In genomic region chr15:84915011-84915958, GRCh38 we compare ENCODE assay signal across 8 cellular contexts. TPM values are rescaled to one million over a fixed set of nuclear protein-coding genes. Genes with fewer than 3 reads are reported as not detected.
A peak's percentile ranks its signal among the peaks of the same experiment; 100 is the strongest.
DNase-seq lines count a peak whose midpoint lies in the region; ATAC-seq, FAIRE-seq and TF ChIP-seq lines count a peak whose summit lies in the region.

No MANE protein-coding gene starts in this region.

- ATAC-seq in GM19455 (IDR thresholded peaks at IDR 0.05; ENCODE audit: unreplicated experiment), result peak; percentile 91
- peak; percentile 97 for ATAC-seq in HG03442 (IDR thresholded peaks at IDR 0.05; ENCODE audit: unreplicated experiment)
- ATAC-seq in Panc1, result peak; percentile 71

- H3K4me1 Mint-ChIP-seq in Calu3 (ENCODE audit: low read depth, unreplicated experiment), result peaks cover 55% of the 10 kb centered on the region
- H3K4me1 Mint-ChIP-seq in astrocyte (ENCODE audit: low read depth, unreplicated experiment), result peaks cover 29% of the 10 kb centered on the region

- intact Hi-C loops in Calu3 (cut with micrococcal nuclease; ENCODE audit: unreplicated experiment) (no loop called here), Panc1 (cut with micrococcal nuclease; ENCODE audit: unreplicated experiment) (no loop called here)

- no peaks in the 10 kb centered on the region for H3K27me3 Mint-ChIP-seq in Calu3 (ENCODE audit: unreplicated experiment)
- H3K27me3 Mint-ChIP-seq in astrocyte (ENCODE audit: low read depth, unreplicated experiment), result peaks cover 12% of the 10 kb centered on the region

- H3K36me3 ChIP-seq in Panc1 (ENCODE audit: control insufficient read depth, insufficient read depth, low read length) (no peaks in the 10 kb centered on the region), astrocyte (ENCODE audit: insufficient read depth, low read length) (no peaks in the 10 kb centered on the region), kidney epithelial cell (ENCODE audit: control insufficient read depth, insufficient read depth, low read length) (no peaks in the 10 kb centered on the region)

- POLR2A ChIA-PET in Panc1 (lab: Charles Lee), result no interaction called here

- TF ChIP-seq CTCF in Calu3 (IDR thresholded peaks at IDR 0.05; ENCODE audit: unreplicated experiment) (no peak), Panc1 (IDR thresholded peaks at IDR 0.05) (no peak), astrocyte (IDR thresholded peaks at IDR 0.05; ENCODE audit: insufficient read depth, low read depth, low read length) (no peak), kidney epithelial cell (IDR thresholded peaks at IDR 0.05; ENCODE audit: insufficient read depth, low read length, poor library complexity, severe bottlenecking) (no peak)

- CTCF ChIA-PET in Calu3 (lab: Charles Lee), result no interaction called here
- CTCF ChIA-PET in Panc1 (lab: Charles Lee), result no interaction called here

- BruUV-seq in Calu3 (replicated peaks; lab: Mats Ljungman, UMichigan) (TSS peak; percentile 89), Panc1 (replicated peaks; lab: Mats Ljungman, UMichigan) (no TSS peak)

- no peak for FAIRE-seq in astrocyte (lab: Jason Lieb, UNC)

- H3K27ac ChIP-seq in Panc1 (ENCODE audit: low read length) (0 out of 2 replicates have a peak overlapping the region, but pooled peaks have one; percentile 13), astrocyte (ENCODE audit: low read depth, low read length) (peak overlapping the region; percentile 90)

- TF ChIP-seq POLR2A in erythroblast (IDR thresholded peaks at IDR 0.05; ENCODE audit: low read length), result no peak

- peak overlapping the region; percentile 72 for H2AFZ ChIP-seq in astrocyte (ENCODE audit: low read depth, low read length)

- DNase-seq in Calu3 (peak; percentile 97), Panc1 (ENCODE audit: low read depth, low spot score) (no peak), astrocyte (ENCODE audit: low read depth) (peak; percentile 96), kidney epithelial cell (ENCODE audit: low read depth) (peak; percentile 89), erythroblast (lab: John Stamatoyannopoulos, UW) (no peak)
- DNase-seq in stimulated activated CD8-positive, alpha-beta memory T cell treated with anti-CD3 and anti-CD28 coated beads, Interleukin-15, amount 100 ng/mL, for 48 hours (ENCODE audit: low read depth in 2 of 2), result peak; percentile 49 to 50

- peak overlapping the region; percentile 89 for H3K27ac Mint-ChIP-seq in Calu3 (ENCODE audit: unreplicated experiment)
- peak overlapping the region; percentile 97 for H3K27ac Mint-ChIP-seq in astrocyte (ENCODE audit: unreplicated experiment)

- H3K27me3 ChIP-seq in Panc1 (ENCODE audit: control insufficient read depth, insufficient read depth, low read length), result no peaks in the 10 kb centered on the region
- H3K27me3 ChIP-seq in astrocyte (ENCODE audit: insufficient read depth, low read length), result no peaks in the 10 kb centered on the region
- no peaks in the 10 kb centered on the region for H3K27me3 ChIP-seq in kidney epithelial cell (ENCODE audit: control insufficient read depth, insufficient read depth, low read length)

- peak overlapping the region; percentile 60 for H3K4me2 ChIP-seq in astrocyte (ENCODE audit: low read length)

- peaks cover 22% of the 10 kb centered on the region for H3K4me1 ChIP-seq in Panc1 (ENCODE audit: control insufficient read depth, insufficient read depth, low read length)
- peaks cover 45% of the 10 kb centered on the region for H3K4me1 ChIP-seq in astrocyte (ENCODE audit: insufficient read depth, low read length)

- H3K9me3 Mint-ChIP-seq in Calu3 (ENCODE audit: low read depth, unreplicated experiment), result peaks cover 5% of the 10 kb centered on the region
- no peaks in the 10 kb centered on the region for H3K9me3 Mint-ChIP-seq in astrocyte (ENCODE audit: unreplicated experiment)

- H3K36me3 Mint-ChIP-seq in Calu3 (ENCODE audit: insufficient read depth, unreplicated experiment) (peaks cover 19% of the 10 kb centered on the region), astrocyte (ENCODE audit: low read depth, unreplicated experiment) (peaks cover 2% of the 10 kb centered on the region)

- H3K9me3 ChIP-seq in Panc1 (ENCODE audit: control insufficient read depth, insufficient read depth, low read depth, low read length) (no peaks in the 10 kb centered on the region), astrocyte (ENCODE audit: insufficient read depth, low read depth, low read length) (no peaks in the 10 kb centered on the region)

- in situ Hi-C loops in Panc1 (cut with HindIII; ENCODE audit: low pct_unique_long_range_greater_than_20kb, low sequenced_read_pairs), result no loop called here

- no peaks in the 10 kb centered on the region for H3K79me2 ChIP-seq in astrocyte (ENCODE audit: insufficient read depth, low read length)

- H3K4me3 Mint-ChIP-seq in Calu3 (ENCODE audit: low read depth, unreplicated experiment) (peak overlapping the region; percentile 36), astrocyte (ENCODE audit: unreplicated experiment) (peak overlapping the region; percentile 52)

- H3K4me3 ChIP-seq in Panc1 (ENCODE audit: low read depth in 2 of 2, low read length in 2 of 2), result no peak overlapping the region
- no peak overlapping the region for H3K4me3 ChIP-seq in astrocyte (ENCODE audit: insufficient read depth, low read depth, low read length)
- H3K4me3 ChIP-seq in kidney epithelial cell (ENCODE audit: low read depth, low read length), result no peak overlapping the region

- H3K9ac ChIP-seq in astrocyte (ENCODE audit: low read length), result peak overlapping the region; percentile 75

- no peaks in the 10 kb centered on the region for H4K20me1 ChIP-seq in astrocyte (ENCODE audit: insufficient read depth, low read length)

RNA-seq across cellular contexts. Expression of gene SLC28A1, which starts 30.8 kb away (rescaled TPM):
- total RNA-seq in Calu3 (2022) (0.17 and 0.37 TPM in 2 replicates), Panc1 (2021; ENCODE audit: unreplicated experiment) (not detected), astrocyte (not detected in 2 replicates), kidney epithelial cell (0.17 and 0.82 TPM in 2 replicates)
- polyA plus RNA-seq in Panc1 (2012; ENCODE audit: insufficient read length), result not detected

Comparison
In these comparisons a context has a peak if more than half of its experiments do, and no peak if none do; other contexts are left out.
1. DNase-seq: peak in Calu3 (single experiment), astrocyte (single experiment), kidney epithelial cell (single experiment) and stimulated activated CD8-positive, alpha-beta memory T cell treated with anti-CD3 and anti-CD28 coated beads, Interleukin-15, amount 100 ng/mL, for 48 hours (2 of 2); none in Panc1 (single experiment) and erythroblast (0 of 2).
2. Peak in every context shown above with its lines, with median percentiles within 50 percentile points of each other: ATAC-seq.